21 cellular contexts compared by ENCODE assay signal in genomic region chr5:11596185-11596584, GRCh38.
A peak's percentile ranks its signal among the peaks of the same experiment; 100 is the strongest.
DNase-seq lines count a peak whose midpoint lies in the region; ATAC-seq, FAIRE-seq and TF ChIP-seq lines count a peak whose summit lies in the region.
"Had no signal": no experiment of that assay in that cellular context is flagged by ENCODE, and none has a peak within 500 bp of the region (broad histone marks: within the 10 kb centered on the region; RNA-seq: fewer than 3 reads in every experiment).

No MANE protein-coding gene starts in this region.

- H3K27ac ChIP-seq in HepG2 (ENCODE audit: extremely low read length, insufficient read depth, low read length), result peak overlapping the region; percentile 82
- H3K27ac ChIP-seq in right lobe of liver, result no peak overlapping the region
- no peak overlapping the region for H3K27ac ChIP-seq in neural progenitor cell
- H3K27ac ChIP-seq: SJSA1 had no signal

- 100% methylated on average over 1 of the region's 1 CpG for WGBS in HepG2 (ENCODE audit: low lambda C conversion rate)
- WGBS in right lobe of liver (ENCODE audit: insufficient coverage, low coverage, low lambda C conversion rate, missing lambda C conversion rate), result 44% methylated on average over 1 of the region's 1 CpG

- H3K4me2 ChIP-seq in HepG2 (ENCODE audit: low read depth, low read length) (peak overlapping the region; percentile 58), neural progenitor cell (no peak overlapping the region)

- POLR2A ChIA-PET in HepG2 (lab: Yijun Ruan, JAX), result no interaction called here

- H3K4me3 ChIP-seq in HepG2 (replicated peaks in 1 of 3; ENCODE audit: insufficient read depth in 1 of 3, low read depth in 2 of 3, low read length in 3 of 3) (no peak overlapping the region), right lobe of liver (no peak overlapping the region), astrocyte of the cerebellum (ENCODE audit: low read depth, low read length) (no peak overlapping the region), neural progenitor cell (no peak overlapping the region)
- H3K4me3 ChIP-seq: SJSA1 had no signal

- H2AFZ ChIP-seq in HepG2 (ENCODE audit: low read length), result no peak overlapping the region
- H2AFZ ChIP-seq in neural progenitor cell (replicated peaks), result no peak overlapping the region

- H3K9me3 Mint-ChIP-seq in neural progenitor cell, result no peaks in the 10 kb centered on the region
- H3K9me3 Mint-ChIP-seq: activated B cell treated with CpG ODN at 0.5 μM for 24 hours had no signal

- H3K9ac ChIP-seq in HepG2 (ENCODE audit: insufficient read depth, low read depth, low read length) (peak overlapping the region; percentile 13; the same call in 1 of the 2 replicates), neural progenitor cell (no peak overlapping the region)

- CTCF ChIA-PET in HepG2 (lab: Yijun Ruan, JAX; ENCODE audit: low intra/inter-chr PET ratio, low total read pairs), result no interaction called here

- peak; percentile 8; the same call in 2 of the 3 replicates for ATAC-seq in HepG2
- ATAC-seq in right lobe of liver, result no peak
- no peak for ATAC-seq in GM21723 (IDR thresholded peaks at IDR 0.05; ENCODE audit: unreplicated experiment)
- ATAC-seq: activated CD8-positive, alpha-beta T cell treated with anti-CD3 and anti-CD28 coated beads for 36 hours had no signal

- DNase-seq in HepG2 (ENCODE audit: low spot score), result no peak
- DNase-seq in right lobe of liver, result no peak
- peak; percentile 19 for DNase-seq in astrocyte of the cerebellum (ENCODE audit: low read depth)
- DNase-seq in hippocampal formation (lab: John Stamatoyannopoulos, UW), result peak; percentile 22 to 54
- no peak for DNase-seq in neural progenitor cell (ENCODE audit: low spot score)
- DNase-seq in activated naive CD4-positive, alpha-beta T cell (lab: John Stamatoyannopoulos, UW), result no peak
- DNase-seq in mucosa of gallbladder (ENCODE audit: low spot score), result no peak
- DNase-seq: ACHN; activated B cell treated with CpG ODN at 0.5 μM for 24 hours; activated CD8-positive, alpha-beta T cell treated with anti-CD3 and anti-CD28 coated beads for 36 hours; activated T-cell treated with anti-CD3 and anti-CD28 coated beads, Interleukin-2, amount 50 U/mL, for 24 hours; dermis blood vessel endothelial cell; foreskin melanocyte; left cardiac atrium; NCI-H1105; NCI-H2107; stimulated activated CD4-positive, alpha-beta T cell treated with anti-CD3 and anti-CD28 coated beads, Interleukin-4, amount 100 ng/mL, for 24 hours; T-helper 2 cell had no signal

- no peaks in the 10 kb centered on the region for H3K27me3 Mint-ChIP-seq in neural progenitor cell (ENCODE audit: insufficient read depth, low read depth)
- H3K27me3 Mint-ChIP-seq: activated B cell treated with CpG ODN at 0.5 μM for 24 hours; activated T-cell treated with anti-CD3 and anti-CD28 coated beads, Interleukin-2, amount 50 U/mL, for 24 hours had no signal

- peaks cover 12% of the 10 kb centered on the region for H3K9me3 ChIP-seq in HepG2 (ENCODE audit: low read length)
- H3K9me3 ChIP-seq in right lobe of liver, result no peaks in the 10 kb centered on the region
- no peaks in the 10 kb centered on the region for H3K9me3 ChIP-seq in neural progenitor cell (ENCODE audit: low read depth)
- H3K9me3 ChIP-seq: SJSA1 had no signal

- no peaks in the 10 kb centered on the region for H3K79me2 ChIP-seq in HepG2 (ENCODE audit: insufficient read depth, low read length)
- no peaks in the 10 kb centered on the region for H3K79me2 ChIP-seq in neural progenitor cell (ENCODE audit: low read depth)

- H3K4me1 ChIP-seq in HepG2 (ENCODE audit: insufficient read depth, low read length), result peaks cover 83% of the 10 kb centered on the region
- no peaks in the 10 kb centered on the region for H3K4me1 ChIP-seq in right lobe of liver
- peaks cover 10% of the 10 kb centered on the region for H3K4me1 ChIP-seq in neural progenitor cell
- H3K4me1 ChIP-seq: SJSA1 had no signal

- BruUV-seq in HepG2 (replicated peaks; lab: Mats Ljungman, UMichigan), result no TSS peak

- peaks cover 36% of the 10 kb centered on the region for H3K4me1 Mint-ChIP-seq in neural progenitor cell
- H3K4me1 Mint-ChIP-seq: activated B cell treated with CpG ODN at 0.5 μM for 24 hours; activated naive CD4-positive, alpha-beta T cell treated with anti-CD3 and anti-CD28 coated beads, Interleukin-2, amount 50 U/mL, for 24 hours had no signal

- H3K27ac Mint-ChIP-seq in neural progenitor cell, result no peak overlapping the region
- H3K27ac Mint-ChIP-seq: activated B cell treated with CpG ODN at 0.5 μM for 24 hours; activated CD8-positive, alpha-beta T cell treated with anti-CD3 and anti-CD28 coated beads for 36 hours; activated naive CD4-positive, alpha-beta T cell treated with anti-CD3 and anti-CD28 coated beads, Interleukin-2, amount 50 U/mL, for 24 hours; activated T-cell treated with anti-CD3 and anti-CD28 coated beads, Interleukin-2, amount 50 U/mL, for 24 hours had no signal

- no peak for TF ChIP-seq RAD21 in HepG2 (CRISPR knock-in tag; IDR thresholded peaks at IDR 0.05)

- in situ Hi-C loops in HepG2 (cut with HindIII; ENCODE audit: extremely low pct_ligation_motif_present, low pct_unique_long_range_greater_than_20kb), result no loop called here
- in situ Hi-C loops in astrocyte of the cerebellum (cut with HindIII; ENCODE audit: low sequenced_read_pairs), result no loop called here

- H3K27me3 ChIP-seq in HepG2 (ENCODE audit: control insufficient read depth in 1 of 2, insufficient read depth in 2 of 2, low read length in 2 of 2), result no peaks in the 10 kb centered on the region
- H3K27me3 ChIP-seq in right lobe of liver, result no peaks in the 10 kb centered on the region
- no peaks in the 10 kb centered on the region for H3K27me3 ChIP-seq in neural progenitor cell

- TF ChIP-seq POLR2A in HepG2 (IDR thresholded peaks at IDR 0.05; ENCODE audit: insufficient read depth in 1 of 2, low read depth in 2 of 2, low read length in 2 of 2), result no peak
- no peak for TF ChIP-seq POLR2A in right lobe of liver (IDR thresholded peaks at IDR 0.05)

- no peak overlapping the region for H3K4me3 Mint-ChIP-seq in neural progenitor cell
- H3K4me3 Mint-ChIP-seq: activated B cell treated with CpG ODN at 0.5 μM for 24 hours; activated CD8-positive, alpha-beta T cell treated with anti-CD3 and anti-CD28 coated beads for 36 hours; activated naive CD4-positive, alpha-beta T cell treated with anti-CD3 and anti-CD28 coated beads, Interleukin-2, amount 50 U/mL, for 24 hours; activated T-cell treated with anti-CD3 and anti-CD28 coated beads, Interleukin-2, amount 50 U/mL, for 24 hours had no signal

- H3F3A ChIP-seq in neural progenitor cell (ENCODE audit: low read depth), result no peaks in the 10 kb centered on the region

- no peaks in the 10 kb centered on the region for H4K20me1 ChIP-seq in HepG2 (ENCODE audit: insufficient read depth, low read length)
- H4K20me1 ChIP-seq in neural progenitor cell (ENCODE audit: low read depth), result no peaks in the 10 kb centered on the region

- no peak for TF ChIP-seq EP300 in HepG2 (IDR thresholded peaks at IDR 0.05; ENCODE audit: low read depth in 2 of 2, low read length in 2 of 2)
- no peak for TF ChIP-seq EP300 in HepG2 (CRISPR knock-in tag; IDR thresholded peaks at IDR 0.05; ENCODE audit: borderline replicate concordance)

- H3K36me3 Mint-ChIP-seq in neural progenitor cell, result no peaks in the 10 kb centered on the region
- H3K36me3 Mint-ChIP-seq: activated naive CD4-positive, alpha-beta T cell treated with anti-CD3 and anti-CD28 coated beads, Interleukin-2, amount 50 U/mL, for 24 hours had no signal

- H3K36me3 ChIP-seq in HepG2 (replicated peaks in 1 of 2; ENCODE audit: control insufficient read depth in 1 of 2, insufficient read depth in 2 of 2, low read length in 2 of 2) (no peaks in the 10 kb centered on the region), right lobe of liver (no peaks in the 10 kb centered on the region), neural progenitor cell (no peaks in the 10 kb centered on the region)
- H3K36me3 ChIP-seq: SJSA1 had no signal

- intact Hi-C loops in HepG2 (cut with micrococcal nuclease; ENCODE audit: unreplicated experiment) (loop anchor here (5.0 kb wide), 1 partner anchor 39 kb away; no protein-coding TSS in a partner anchor), right lobe of liver (cut with DNase I) (no loop called here)

- TF ChIP-seq CTCF in HepG2 (CRISPR knock-in tag; IDR thresholded peaks at IDR 0.05) (no peak), right lobe of liver (IDR thresholded peaks at IDR 0.05) (no peak), astrocyte of the cerebellum (IDR thresholded peaks at IDR 0.05; ENCODE audit: low read depth, low read length, missing control alignments) (no peak), neural progenitor cell (IDR thresholded peaks at IDR 0.05) (no peak)

- no peak for FAIRE-seq in HepG2 (lab: Jason Lieb, UNC)

TF ChIP-seq in HepG2, 621 proteins besides CTCF, POLR2A, EP300 and RAD21:
- peak; percentile 36; the same call in 1 of the 2 replicates for TF ChIP-seq NFE2 (CRISPR knock-in tag; IDR thresholded peaks at IDR 0.05)
- TF ChIP-seq ZNF720 (CRISPR knock-in tag; IDR thresholded peaks at IDR 0.05), result no peak
- TF ChIP-seq ZNF274 (CRISPR knock-in tag; IDR thresholded peaks at IDR 0.05), result no peak
- no peak for TF ChIP-seq MED13 (CRISPR knock-in tag; IDR thresholded peaks at IDR 0.05)
- no peak for TF ChIP-seq ZSCAN29 (CRISPR knock-in tag; conservative IDR thresholded peaks at IDR 0.05)
- TF ChIP-seq ZNF382 (CRISPR knock-in tag; IDR thresholded peaks at IDR 0.05; ENCODE audit: borderline replicate concordance), result no peak
- TF ChIP-seq CERS6 (CRISPR knock-in tag; IDR thresholded peaks at IDR 0.05), result no peak
- no peak for TF ChIP-seq KDM2A (CRISPR knock-in tag; IDR thresholded peaks at IDR 0.05; ENCODE audit: borderline replicate concordance, low read depth)
- no peak for TF ChIP-seq KDM1A (CRISPR knock-in tag; IDR thresholded peaks at IDR 0.05)
- TF ChIP-seq ADNP (CRISPR knock-in tag; IDR thresholded peaks at IDR 0.05), result no peak
- TF ChIP-seq TBP (CRISPR knock-in tag; IDR thresholded peaks at IDR 0.05), result no peak
- peak; percentile 32 to 35; a peak in 2 of 4 replicates for TF ChIP-seq MAFK (conservative IDR thresholded peaks at IDR 0.05 in 1 of 2, IDR thresholded peaks at IDR 0.05 in 1 of 2; ENCODE audit: low read length in 2 of 2)
- TF ChIP-seq NFE2L2 (IDR thresholded peaks at IDR 0.05; ENCODE audit: low read length), result peak; percentile 53; the same call in 1 of the 2 replicates

Comparison
In these comparisons a context has a peak if more than half of its experiments do, and no peak if none do; other contexts are left out.
1. DNase-seq: peak in astrocyte of the cerebellum (single experiment) and hippocampal formation (2 of 2); none in HepG2 (single experiment), right lobe of liver (0 of 3), neural progenitor cell (single experiment), activated naive CD4-positive, alpha-beta T cell (0 of 4) and mucosa of gallbladder (single experiment).